In genomic region chr4:128709268-128709667, GRCh38 we compare ENCODE assay signal across 12 cellular contexts.
DNase-seq lines count a peak whose midpoint lies in the region; ATAC-seq, FAIRE-seq and TF ChIP-seq lines count a peak whose summit lies in the region.
"Had no signal": no experiment of that assay in that cellular context is flagged by ENCODE, and none has a peak within 500 bp of the region (broad histone marks: within the 10 kb centered on the region; RNA-seq: fewer than 3 reads in every experiment).

No MANE protein-coding gene starts in this region.

- FAIRE-seq in HepG2 (lab: Jason Lieb, UNC), result no peak
- no peak for FAIRE-seq in astrocyte (lab: Jason Lieb, UNC)

- CTCF ChIA-PET in HepG2 (lab: Yijun Ruan, JAX; ENCODE audit: low intra/inter-chr PET ratio, low total read pairs), result no interaction called here

- H3K36me3 Mint-ChIP-seq in astrocyte (ENCODE audit: low read depth, unreplicated experiment), result no peaks in the 10 kb centered on the region

- H3K36me3 ChIP-seq in HepG2 (replicated peaks in 1 of 2; ENCODE audit: control insufficient read depth in 1 of 2, insufficient read depth in 2 of 2, low read length in 2 of 2), result no peaks in the 10 kb centered on the region
- no peaks in the 10 kb centered on the region for H3K36me3 ChIP-seq in right lobe of liver
- no peaks in the 10 kb centered on the region for H3K36me3 ChIP-seq in astrocyte (ENCODE audit: insufficient read depth, low read length)
- H3K36me3 ChIP-seq in smooth muscle cell (ENCODE audit: low read depth), result no peaks in the 10 kb centered on the region
- H3K36me3 ChIP-seq: thyroid gland had no signal

- no peak overlapping the region for H3K27ac Mint-ChIP-seq in astrocyte (ENCODE audit: unreplicated experiment)

- in situ Hi-C loops in HepG2 (cut with HindIII; ENCODE audit: extremely low pct_ligation_motif_present, low pct_unique_long_range_greater_than_20kb), result no loop called here
- in situ Hi-C loops in KBM-7 (cut with MboI; ENCODE audit: low pct_unique_long_range_greater_than_20kb, low sequenced_read_pairs), result no loop called here

- TF ChIP-seq RAD21 in HepG2 (CRISPR knock-in tag; IDR thresholded peaks at IDR 0.05), result no peak

- no peak overlapping the region for H3K4me2 ChIP-seq in HepG2 (ENCODE audit: low read depth, low read length)
- H3K4me2 ChIP-seq in astrocyte (ENCODE audit: low read length), result no peak overlapping the region
- H3K4me2 ChIP-seq in smooth muscle cell, result no peak overlapping the region

- no peaks in the 10 kb centered on the region for H3K4me1 Mint-ChIP-seq in astrocyte (ENCODE audit: low read depth, unreplicated experiment)

- H3F3A ChIP-seq in smooth muscle cell (ENCODE audit: low read depth), result no peaks in the 10 kb centered on the region

- H3K79me2 ChIP-seq in HepG2 (ENCODE audit: insufficient read depth, low read length) (no peaks in the 10 kb centered on the region), astrocyte (ENCODE audit: insufficient read depth, low read length) (no peaks in the 10 kb centered on the region), smooth muscle cell (ENCODE audit: low read depth) (no peaks in the 10 kb centered on the region)

- H4K20me1 ChIP-seq in HepG2 (ENCODE audit: insufficient read depth, low read length) (no peaks in the 10 kb centered on the region), astrocyte (ENCODE audit: insufficient read depth, low read length) (no peaks in the 10 kb centered on the region), smooth muscle cell (ENCODE audit: low read depth) (no peaks in the 10 kb centered on the region)

- POLR2A ChIA-PET in HepG2 (lab: Yijun Ruan, JAX), result no interaction called here

- no peak overlapping the region for H3K4me3 Mint-ChIP-seq in astrocyte (ENCODE audit: unreplicated experiment)

- TF ChIP-seq EP300 in HepG2 (IDR thresholded peaks at IDR 0.05; ENCODE audit: low read depth in 2 of 2, low read length in 2 of 2) (no peak), HepG2 (CRISPR knock-in tag; IDR thresholded peaks at IDR 0.05; ENCODE audit: borderline replicate concordance) (no peak)

- TF ChIP-seq CTCF in HepG2 (CRISPR knock-in tag; IDR thresholded peaks at IDR 0.05) (no peak), right lobe of liver (IDR thresholded peaks at IDR 0.05) (no peak), astrocyte (IDR thresholded peaks at IDR 0.05; ENCODE audit: insufficient read depth, low read depth, low read length) (no peak), smooth muscle cell (IDR thresholded peaks at IDR 0.05; ENCODE audit: borderline replicate concordance, insufficient read depth, poor library complexity, severe bottlenecking) (no peak)

- no peaks in the 10 kb centered on the region for H3K9me3 Mint-ChIP-seq in astrocyte (ENCODE audit: unreplicated experiment)

- intact Hi-C loops in HepG2 (cut with micrococcal nuclease; ENCODE audit: unreplicated experiment), result no loop called here
- intact Hi-C loops in right lobe of liver (cut with DNase I), result no loop called here

- no peak overlapping the region for H2AFZ ChIP-seq in HepG2 (ENCODE audit: low read length)
- H2AFZ ChIP-seq in astrocyte (ENCODE audit: low read depth, low read length), result peak overlapping the region; percentile 14
- peak overlapping the region; percentile 54 for H2AFZ ChIP-seq in smooth muscle cell (ENCODE audit: low read depth)

- WGBS in HepG2 (ENCODE audit: low lambda C conversion rate), result 53% methylated on average over 4 of the region's 4 CpGs
- WGBS in right lobe of liver (ENCODE audit: insufficient coverage, low coverage, low lambda C conversion rate, missing lambda C conversion rate), result 36% methylated on average over 4 of the region's 4 CpGs
- WGBS in smooth muscle cell (ENCODE audit: low lambda C conversion rate), result 30% methylated on average over 4 of the region's 4 CpGs

- TF ChIP-seq POLR2A in HepG2 (IDR thresholded peaks at IDR 0.05; ENCODE audit: insufficient read depth in 1 of 2, low read depth in 2 of 2, low read length in 2 of 2) (no peak), right lobe of liver (IDR thresholded peaks at IDR 0.05) (no peak)

- BruUV-seq in HepG2 (replicated peaks; lab: Mats Ljungman, UMichigan), result no TSS peak

- H3K27me3 ChIP-seq in HepG2 (ENCODE audit: control insufficient read depth in 1 of 2, insufficient read depth in 2 of 2, low read length in 2 of 2) (no peaks in the 10 kb centered on the region), right lobe of liver (no peaks in the 10 kb centered on the region), astrocyte (ENCODE audit: insufficient read depth, low read length) (no peaks in the 10 kb centered on the region), smooth muscle cell (ENCODE audit: low read depth) (no peaks in the 10 kb centered on the region)
- H3K27me3 ChIP-seq: thyroid gland had no signal

- no peak for ATAC-seq in HepG2
- ATAC-seq in right lobe of liver, result no peak
- no peak for ATAC-seq in GM19023 (IDR thresholded peaks at IDR 0.05; ENCODE audit: unreplicated experiment)
- no peak for ATAC-seq in GM21723 (IDR thresholded peaks at IDR 0.05; ENCODE audit: unreplicated experiment)

- H3K9me3 ChIP-seq in HepG2 (ENCODE audit: low read length) (no peaks in the 10 kb centered on the region), right lobe of liver (no peaks in the 10 kb centered on the region), astrocyte (ENCODE audit: insufficient read depth, low read depth, low read length) (no peaks in the 10 kb centered on the region), smooth muscle cell (replicated peaks; ENCODE audit: low read depth) (no peaks in the 10 kb centered on the region)
- H3K9me3 ChIP-seq: thyroid gland had no signal

- H3K9ac ChIP-seq in HepG2 (ENCODE audit: insufficient read depth, low read depth, low read length), result no peak overlapping the region
- no peak overlapping the region for H3K9ac ChIP-seq in astrocyte (ENCODE audit: low read length)
- no peak overlapping the region for H3K9ac ChIP-seq in smooth muscle cell (ENCODE audit: low read depth)

- H3K27ac ChIP-seq in HepG2 (ENCODE audit: extremely low read length, insufficient read depth, low read length), result no peak overlapping the region
- no peak overlapping the region for H3K27ac ChIP-seq in right lobe of liver
- no peak overlapping the region for H3K27ac ChIP-seq in astrocyte (ENCODE audit: low read depth, low read length)
- no peak overlapping the region for H3K27ac ChIP-seq in smooth muscle cell (ENCODE audit: low read depth)

- no peak for DNase-seq in HepG2 (ENCODE audit: low spot score)
- DNase-seq in right lobe of liver, result no peak
- DNase-seq in KBM-7, result peak; percentile 68
- DNase-seq in astrocyte (ENCODE audit: low read depth), result no peak
- no peak for DNase-seq in smooth muscle cell (lab: John Stamatoyannopoulos, UW; ENCODE audit: unreplicated experiment)
- no peak for DNase-seq in GOT3 (lab: John Stamatoyannopoulos, UW)
- DNase-seq: C1 segment of cervical spinal cord, EL, Right ventricle myocardium superior, thyroid gland had no signal

- no peaks in the 10 kb centered on the region for H3K27me3 Mint-ChIP-seq in astrocyte (ENCODE audit: low read depth, unreplicated experiment)

- H3K4me3 ChIP-seq in HepG2 (replicated peaks in 1 of 3; ENCODE audit: insufficient read depth in 1 of 3, low read depth in 2 of 3, low read length in 3 of 3) (no peak overlapping the region), right lobe of liver (no peak overlapping the region), astrocyte (ENCODE audit: insufficient read depth, low read depth, low read length) (no peak overlapping the region), smooth muscle cell (no peak overlapping the region)
- H3K4me3 ChIP-seq: thyroid gland had no signal

- H3K4me1 ChIP-seq in HepG2 (ENCODE audit: insufficient read depth, low read length) (no peaks in the 10 kb centered on the region), right lobe of liver (no peaks in the 10 kb centered on the region), astrocyte (ENCODE audit: insufficient read depth, low read length) (no peaks in the 10 kb centered on the region), smooth muscle cell (ENCODE audit: low read depth) (no peaks in the 10 kb centered on the region)

TF ChIP-seq in HepG2, 621 proteins besides CTCF, POLR2A, EP300 and RAD21:
- TF ChIP-seq HMGA1 (CRISPR knock-in tag; conservative IDR thresholded peaks at IDR 0.05), result no peak
- TF ChIP-seq ZNF343 (CRISPR knock-in tag; IDR thresholded peaks at IDR 0.05), result 0 out of 2 replicates have a peak, but pooled peaks have one; percentile 38
- no peak for TF ChIP-seq GABPA (IDR thresholded peaks at IDR 0.05; ENCODE audit: low read depth, low read length)
- TF ChIP-seq GABPA (CRISPR knock-in tag; IDR thresholded peaks at IDR 0.05; ENCODE audit: low read depth), result peak; percentile 37; the same call in 1 of the 2 replicates
- TF ChIP-seq MTA1 (CRISPR knock-in tag; IDR thresholded peaks at IDR 0.05; ENCODE audit: borderline replicate concordance), result no peak
- TF ChIP-seq ZNF484 (CRISPR knock-in tag; IDR thresholded peaks at IDR 0.05; ENCODE audit: borderline replicate concordance, low read depth), result no peak
- TF ChIP-seq TGIF2 (CRISPR knock-in tag; IDR thresholded peaks at IDR 0.05), result no peak
